1 cellular context compared by ENCODE assay signal in genomic region chr4:10321931-10322330, GRCh38.
TF ChIP-seq lines count a peak whose summit lies in the region.

No MANE protein-coding gene starts in this region.

TF ChIP-seq in K562, 482 proteins besides CTCF, POLR2A, EP300 and RAD21 (continued from another document):
- peak; percentile 45; the same call in 1 of the 2 replicates for TF ChIP-seq ZNF592 (IDR thresholded peaks at IDR 0.05)
- no peak for TF ChIP-seq ILK (tag; IDR thresholded peaks at IDR 0.05; ENCODE audit: borderline replicate concordance, low read depth)
- no peak for TF ChIP-seq KLF16 (IDR thresholded peaks at IDR 0.05)
- 0 out of 2 replicates have a peak, but pooled peaks have one; percentile 41 for TF ChIP-seq MYC (IDR thresholded peaks at IDR 0.05; ENCODE audit: low read depth, low read length)
- TF ChIP-seq MYC (CRISPR knock-in tag; IDR thresholded peaks at IDR 0.05; ENCODE audit: borderline replicate concordance, low read depth): no peak
- no peak for TF ChIP-seq OTX1 (CRISPR knock-in tag; IDR thresholded peaks at IDR 0.05)
- peak; percentile 22; the same call in 1 of the 2 replicates for TF ChIP-seq TEAD4 (IDR thresholded peaks at IDR 0.05; ENCODE audit: low read length)
- TF ChIP-seq TEAD4 (CRISPR knock-in tag; IDR thresholded peaks at IDR 0.05; ENCODE audit: borderline replicate concordance): no peak
- no peak for TF ChIP-seq SMAD3 (CRISPR knock-in tag; conservative IDR thresholded peaks at IDR 0.05)
- peak; percentile 35; the same call in 1 of the 2 replicates for TF ChIP-seq L3MBTL2 (IDR thresholded peaks at IDR 0.05)
